Comparison of ENCODE assay signal across 8 cellular contexts in the genomic region with DNA sequence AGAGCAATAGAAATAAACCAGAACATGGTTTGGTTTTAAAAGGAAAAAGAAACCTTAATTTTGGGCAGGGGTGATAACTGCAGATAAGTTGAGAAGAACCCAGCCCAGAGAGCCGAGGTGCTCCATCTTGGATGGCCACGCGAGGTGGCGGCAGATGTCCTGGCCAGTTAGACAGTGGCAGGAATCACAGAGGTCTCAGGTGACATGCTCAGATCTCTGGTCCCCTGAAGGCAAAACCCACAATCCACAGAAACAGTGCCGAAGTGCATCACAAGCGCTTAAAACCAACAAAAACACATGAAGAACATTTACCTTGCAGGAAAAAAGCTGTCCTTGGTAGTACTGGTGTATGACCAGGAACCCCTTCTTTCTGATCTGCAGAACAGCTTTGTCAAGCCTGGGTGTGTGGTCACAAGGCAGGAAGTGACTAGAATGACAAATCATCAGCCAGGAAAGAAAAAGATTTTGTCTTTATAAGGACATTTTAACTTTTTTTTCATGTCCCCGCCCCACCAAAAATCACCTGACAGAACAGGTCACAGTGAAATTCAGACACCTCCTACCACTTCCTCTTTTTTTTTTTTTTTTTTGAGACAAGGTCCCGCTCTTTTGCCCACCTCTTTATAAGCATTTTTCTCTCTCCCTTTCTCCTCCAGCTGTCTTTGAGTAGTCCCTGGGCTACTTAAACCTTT. TPM values are rescaled to one million over a fixed set of nuclear protein-coding genes. Genes with fewer than 3 reads are reported as not detected.
A peak's percentile ranks its signal among the peaks of the same experiment; 100 is the strongest.
DNase-seq lines count a peak whose midpoint lies in the region; ATAC-seq and TF ChIP-seq lines count a peak whose summit lies in the region.

TSS of gene LCP1 (minus strand) at position 379 of the 692 bp plus-strand sequence. CDS start 22,515 bp downstream, outside the sequence.

- H3K27ac ChIP-seq in lung (ENCODE audit: low read depth in 1 of 2, low read length in 1 of 2): peak within 1 kb of the TSS in 1 of 2 donors; percentile 71

- H3K4me1 ChIP-seq in lung (ENCODE audit: control insufficient read depth in 2 of 2, insufficient read depth in 2 of 2, low read length in 2 of 2): no peaks in the 10 kb centered on the region

- no peak for TF ChIP-seq CTCF in lung (IDR thresholded peaks at IDR 0.05; ENCODE audit: control extremely low read depth, extremely low read depth)

- peak; percentile 88 for DNase-seq in RPMI8226
- peak; percentile 64 for DNase-seq in activated effector memory CD4-positive, alpha-beta T cell treated with Interleukin-2 at 50 U/mL for 16 hours
- DNase-seq in lung (ENCODE audit: low spot score): peak; percentile 42
- DNase-seq in stimulated activated naive CD4-positive, alpha-beta T cell (lab: John Stamatoyannopoulos, UW): peak; percentile 44 to 94 (median 84)
- DNase-seq in foreskin melanocyte: no peak
- no peak for DNase-seq in NCI-H1417 treated with DMSO at 0.1 percent for 48 hours (lab: John Stamatoyannopoulos, UW)

- ATAC-seq in GM18909 (IDR thresholded peaks at IDR 0.05; ENCODE audit: poor library complexity, unreplicated experiment) (peak; percentile 73), HG03095 (IDR thresholded peaks at IDR 0.05; ENCODE audit: unreplicated experiment) (peak; percentile 51), lung (ENCODE audit: insufficient read depth, low FRiP score) (peak; percentile 58)

- H3K9me3 ChIP-seq in lung (ENCODE audit: control insufficient read depth in 2 of 2, insufficient read depth in 1 of 2, low read length in 1 of 2): peaks cover 0 to 1% of the 10 kb centered on the region in 2 donors

- peak within 1 kb of the TSS; percentile 38 for H3K4me3 ChIP-seq in lung

- H3K27me3 ChIP-seq in lung (ENCODE audit: control insufficient read depth, insufficient read depth): no peaks in the 10 kb centered on the region

- 28 to 64% methylated on average over 8 of the region's 8 CpGs for WGBS in lung, 2 donors

- no peaks in the 10 kb centered on the region for H3K36me3 ChIP-seq in lung (ENCODE audit: control insufficient read depth in 2 of 2, insufficient read depth in 2 of 2, low read length in 2 of 2)

RNA-seq across cellular contexts. Expression of gene LCP1, which starts in this region (rescaled TPM):
- total RNA-seq in lung: 100 to 1,000 TPM in 1 of 2 donors, 10 to 100 TPM in 1; 89.8 to 227 TPM
- polyA plus RNA-seq in lung: 100 to 1,000 TPM in 1 of 2 donors, 10 to 100 TPM in 1; 42.9 to 539 TPM

Comparison
In these comparisons a context has a peak if more than half of its experiments do, and no peak if none do; other contexts are left out.
1. DNase-seq: peak in RPMI8226 (single experiment), activated effector memory CD4-positive, alpha-beta T cell treated with Interleukin-2 at 50 U/mL for 16 hours (single experiment), lung (single experiment) and stimulated activated naive CD4-positive, alpha-beta T cell (6 of 6); none in foreskin melanocyte (single experiment) and NCI-H1417 treated with DMSO at 0.1 percent for 48 hours (single experiment).
2. Peak in every context shown above with its lines, with median percentiles within 50 percentile points of each other: ATAC-seq.